ENCODE assay signal across 32 cellular contexts in genomic region chr3:159835126-159835525, GRCh38. TPM values are rescaled to one million over a fixed set of nuclear protein-coding genes. Genes with fewer than 3 reads are reported as not detected.
"Had no signal": no experiment of that assay in that cellular context is flagged by ENCODE, and none has a peak within 500 bp of the region (broad histone marks: within the 10 kb centered on the region; RNA-seq: fewer than 3 reads in every experiment).

No MANE protein-coding gene starts in this region.

- H3K4me3 ChIP-seq: adrenal gland, body of pancreas, breast epithelium had no signal

- ATAC-seq: activated CD8-positive, alpha-beta T cell treated with anti-CD3 and anti-CD28 coated beads for 36 hours; activated naive CD4-positive, alpha-beta T cell treated with anti-CD3 and anti-CD28 coated beads, Interleukin-2, amount 50 U/mL, for 72 hours; activated T-cell treated with anti-CD3 and anti-CD28 coated beads, Interleukin-2, amount 50 U/mL, for 4 hours; activated T-cell treated with anti-CD3 and anti-CD28 coated beads, Interleukin-2, amount 50 U/mL, for 72 hours; activated T-helper 17 cell treated with anti-CD3 and anti-CD28 coated beads, Interleukin-2, amount 50 U/mL, for 72 hours; body of pancreas had no signal

- H3K27ac ChIP-seq: adrenal gland, body of pancreas, brain microvascular endothelial cell, breast epithelium, VCaP had no signal

- H3K9me3 ChIP-seq: adrenal gland, body of pancreas, breast epithelium had no signal

- H3K27me3 ChIP-seq: body of pancreas, brain microvascular endothelial cell, breast epithelium had no signal

- H3K4me1 ChIP-seq: body of pancreas, breast epithelium had no signal

- DNase-seq: activated B cell treated with CpG ODN at 0.5 μM for 24 hours; activated CD4-positive, alpha-beta memory T cell treated with anti-CD3 and anti-CD28 coated beads for 36 hours; activated CD4-positive, alpha-beta T cell treated with anti-CD3 and anti-CD28 coated beads for 4 hours; activated CD4-positive, alpha-beta T cell treated with anti-CD3 and anti-CD28 coated beads, Interleukin-2, amount 10 ng/mL, durations not matched to agents 24 days and 14 days; activated CD4-positive, alpha-beta T cell treated with anti-CD3 and anti-CD28 coated beads, Interleukin-2, amount 50 U/mL, for 1 hour; activated CD4-positive, alpha-beta T cell treated with anti-CD3 and anti-CD28 coated beads, Interleukin-2, amount 50 U/mL, for 4 hours; activated CD4-positive, CD25-positive, alpha-beta regulatory T cell treated with anti-CD3 and anti-CD28 coated beads, Interleukin-2, amount 50 U/mL, for 72 hours; activated CD8-positive, alpha-beta memory T cell treated with anti-CD3 and anti-CD28 coated beads, Interleukin-2, amount 50 U/mL, for 4 hours; activated CD8-positive, alpha-beta T cell treated with anti-CD3 and anti-CD28 coated beads for 36 hours; activated effector memory CD4-positive, alpha-beta T cell treated with anti-CD3 and anti-CD28 coated beads, Interleukin-2, amount 50 U/mL, for 16 hours; activated gamma-delta T cell treated with Interleukin-2 at 50 U/mL for 16 hours; activated naive CD4-positive, alpha-beta T cell; activated naive CD4-positive, alpha-beta T cell treated with anti-CD3 and anti-CD28 coated beads for 36 hours; activated naive CD4-positive, alpha-beta T cell treated with anti-CD3 and anti-CD28 coated beads, Interleukin-2, amount 50 U/mL, for 16 hours; activated naive CD8-positive, alpha-beta T cell treated with anti-CD3 and anti-CD28 coated beads for 36 hours; activated T-cell treated with anti-CD3 and anti-CD28 coated beads for 4 hours; activated T-cell treated with anti-CD3 and anti-CD28 coated beads, Interleukin-2, amount 50 U/mL, for 1 hour; activated T-cell treated with anti-CD3 and anti-CD28 coated beads, Interleukin-2, amount 50 U/mL, for 4 hours; activated T-cell treated with anti-CD3 and anti-CD28 coated beads, Interleukin-2, amount 50 U/mL, for 72 hours; adrenal gland; amniotic stem cell; aorta; body of pancreas; brain microvascular endothelial cell; central memory CD4-positive, alpha-beta T cell; T-helper 2 cell; T-helper 9 cell had no signal

- H3K36me3 ChIP-seq: adrenal gland, brain microvascular endothelial cell, breast epithelium had no signal

RNA-seq across cellular contexts. Expression of gene SCHIP1, which starts 4.5 kb away (rescaled TPM):
- total RNA-seq: activated CD4-positive, alpha-beta T cell treated with anti-CD3 and anti-CD28 coated beads, Interleukin-2, amount 10 ng/mL, durations not matched to agents 24 days and 14 days; activated CD8-positive, alpha-beta T cell treated with anti-CD3 and anti-CD28 coated beads for 36 hours; activated naive CD4-positive, alpha-beta T cell treated with anti-CD3 and anti-CD28 coated beads for 36 hours; activated naive CD4-positive, alpha-beta T cell treated with anti-CD3 and anti-CD28 coated beads, Interleukin-2, amount 50 U/mL, for 72 hours; activated naive CD8-positive, alpha-beta T cell treated with anti-CD3 and anti-CD28 coated beads for 36 hours; activated T-cell treated with anti-CD3 and anti-CD28 coated beads, Interleukin-2, amount 50 U/mL, for 4 hours; activated T-cell treated with anti-CD3 and anti-CD28 coated beads, Interleukin-2, amount 50 U/mL, for 72 hours; activated T-helper 1 cell treated with anti-CD3 and anti-CD28 coated beads, Interleukin-12 subunit alpha, Interleukin-12 subunit beta, Interleukin-2, Interleukin-4 antibody, amounts not matched to agents 30 ng/mL and 10 ng/mL and 1 ng/mL, durations not matched to agents 14 hours and 24 hours and 36 hours; activated T-helper 17 cell treated with anti-CD3 and anti-CD28 coated beads, Interleukin-2, amount 50 U/mL, for 72 hours had no signal
